ENCODE assay signal across 24 cellular contexts in the genomic region with DNA sequence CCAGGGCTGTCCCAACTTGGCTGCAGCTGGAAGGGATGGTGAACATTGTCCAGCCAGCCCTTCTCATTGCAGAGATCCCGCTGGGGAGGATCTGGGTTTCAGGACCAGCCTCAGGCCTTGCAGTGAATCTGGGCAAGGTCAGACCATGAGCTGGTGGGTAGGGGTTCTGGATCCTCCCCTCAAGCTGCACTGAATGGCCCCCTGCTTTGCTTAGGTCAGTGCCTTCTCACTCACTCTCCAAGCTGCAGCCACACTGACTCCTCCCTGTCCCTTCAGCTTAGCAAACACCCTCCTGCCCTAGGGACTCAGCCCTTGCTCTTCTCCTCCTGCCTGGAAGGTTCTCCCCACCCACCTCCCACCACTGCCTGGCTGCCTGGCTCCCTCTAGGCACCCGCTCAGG.
DNase-seq lines count a peak whose midpoint lies in the region; ATAC-seq and TF ChIP-seq lines count a peak whose summit lies in the region.
"Had no signal": no experiment of that assay in that cellular context is flagged by ENCODE, and none has a peak within 500 bp of the region (broad histone marks: within the 10 kb centered on the region; RNA-seq: fewer than 3 reads in every experiment).

No MANE protein-coding gene starts in this region.

- TF ChIP-seq POLR2A in testis (IDR thresholded peaks at IDR 0.05): no peak
- TF ChIP-seq POLR2A in right lobe of liver (IDR thresholded peaks at IDR 0.05): no peak

- H3K9ac ChIP-seq in mesendoderm (ENCODE audit: low read length): no peak overlapping the region
- H3K9ac ChIP-seq: SK-N-SH had no signal

- H3K9me3 ChIP-seq in HEK293 (ENCODE audit: control insufficient read depth, insufficient read depth, low read depth, low read length) (no peaks in the 10 kb centered on the region), testis (no peaks in the 10 kb centered on the region), right lobe of liver (no peaks in the 10 kb centered on the region)
- H3K9me3 ChIP-seq: BE2C, SK-N-SH had no signal

- CTCF ChIA-PET in HEK293 (lab: Yijun Ruan, JAX): no interaction called here

- H3K56ac ChIP-seq in mesendoderm (ENCODE audit: low read length): peak overlapping the region; percentile 6

- H3K4ac ChIP-seq in mesendoderm (ENCODE audit: low read depth, low read length): no peak overlapping the region

- H3K79me2 ChIP-seq in mesendoderm (ENCODE audit: control insufficient read depth, insufficient read depth, low read length): no peaks in the 10 kb centered on the region

- H2AK5ac ChIP-seq in mesendoderm (ENCODE audit: low read length): no peak overlapping the region

- no CpG with 5 or more reads among the region's 2 CpGs for WGBS in mesendoderm (ENCODE audit: extremely low coverage, insufficient coverage, low lambda C conversion rate)
- 72 to 81% methylated on average over 2 of the region's 2 CpGs for WGBS in testis, 2 donors
- WGBS in right lobe of liver (ENCODE audit: insufficient coverage, low coverage, low lambda C conversion rate, missing lambda C conversion rate): 56% methylated on average over 1 of the region's 2 CpGs

- peaks cover 2% of the 10 kb centered on the region for H3K4me1 Mint-ChIP-seq in activated CD4-positive, alpha-beta T cell treated with anti-CD3 and anti-CD28 coated beads, Interleukin-2, amount 10 ng/mL, durations not matched to agents 24 days and 14 days
- H3K4me1 Mint-ChIP-seq: CD14-positive monocyte had no signal

- DNase-seq in epithelial cell of prostate (ENCODE audit: low read depth, low spot score) (no peak), mesendoderm (no peak), testis (peak; percentile 20), right lobe of liver (no peak)
- DNase-seq in activated CD4-positive, alpha-beta T cell treated with anti-CD3 and anti-CD28 coated beads, Interleukin-2, amount 10 ng/mL, durations not matched to agents 24 days and 14 days: no peak
- DNase-seq: BE2C; Calu3; CD8-positive, alpha-beta memory T cell; DMS79 treated with DMSO at 0.1 percent for 48 hours; Karpas-422; NCI-H1092; NCI-H1436; NCI-H187; NCI-H524; NCI-H82; NK-92 treated with Interleukin-12 subunit alpha and Interleukin-12 subunit beta, amount 100 ng/mL, for 24 hours; PC-3; SK-N-SH; SW 1271 had no signal

- no peaks in the 10 kb centered on the region for H3K4me1 ChIP-seq in HEK293 (ENCODE audit: control insufficient read depth, insufficient read depth, low read length)
- peaks cover 12% of the 10 kb centered on the region for H3K4me1 ChIP-seq in mesendoderm (ENCODE audit: control insufficient read depth, low read depth, low read length)
- H3K4me1 ChIP-seq in testis: peaks cover 46% of the 10 kb centered on the region
- no peaks in the 10 kb centered on the region for H3K4me1 ChIP-seq in right lobe of liver
- H3K4me1 ChIP-seq: BE2C had no signal

- no peak overlapping the region for H2BK5ac ChIP-seq in mesendoderm (ENCODE audit: low read length)

- no peak overlapping the region for H3K27ac Mint-ChIP-seq in activated CD4-positive, alpha-beta T cell treated with anti-CD3 and anti-CD28 coated beads, Interleukin-2, amount 10 ng/mL, durations not matched to agents 24 days and 14 days
- H3K27ac Mint-ChIP-seq: CD14-positive monocyte; CD8-positive, alpha-beta memory T cell had no signal

- H2BK120ac ChIP-seq in mesendoderm (ENCODE audit: low read depth, low read length): no peak overlapping the region

- H3K36me3 Mint-ChIP-seq in activated CD4-positive, alpha-beta T cell treated with anti-CD3 and anti-CD28 coated beads, Interleukin-2, amount 10 ng/mL, durations not matched to agents 24 days and 14 days (ENCODE audit: low read depth): no peaks in the 10 kb centered on the region
- H3K36me3 Mint-ChIP-seq: CD14-positive monocyte; CD8-positive, alpha-beta memory T cell had no signal

- H3K4me3 ChIP-seq in HEK293 (ENCODE audit: low read depth, low read length) (no peak overlapping the region), mesendoderm (ENCODE audit: low read length) (no peak overlapping the region), testis (no peak overlapping the region), right lobe of liver (no peak overlapping the region)

- H3K27ac ChIP-seq in HEK293 (ENCODE audit: extremely low read depth, low read depth, low read length): no peak overlapping the region
- peak overlapping the region; percentile 60 for H3K27ac ChIP-seq in epithelial cell of prostate
- H3K27ac ChIP-seq in mesendoderm (ENCODE audit: low read depth, low read length): no peak overlapping the region
- peak overlapping the region in 1 of 2 donors; percentile 4 for H3K27ac ChIP-seq in testis
- no peak overlapping the region for H3K27ac ChIP-seq in right lobe of liver
- H3K27ac ChIP-seq: HL-60 had no signal

- H3K36me3 ChIP-seq in HEK293 (ENCODE audit: control insufficient read depth in 2 of 2, insufficient read depth in 1 of 2, low read length in 2 of 2) (no peaks in the 10 kb centered on the region), mesendoderm (ENCODE audit: control insufficient read depth, insufficient read depth, low read length) (no peaks in the 10 kb centered on the region), testis (ENCODE audit: low read depth, missing control alignments) (no peaks in the 10 kb centered on the region), right lobe of liver (no peaks in the 10 kb centered on the region)
- H3K36me3 ChIP-seq: BE2C had no signal

- ATAC-seq in GM21576 (IDR thresholded peaks at IDR 0.05; ENCODE audit: unreplicated experiment) (no peak), HG03565 (IDR thresholded peaks at IDR 0.05; ENCODE audit: unreplicated experiment) (no peak), right lobe of liver (no peak)
- ATAC-seq: PC-3 had no signal

- intact Hi-C loops in testis (cut with DNase I; ENCODE audit: low total_unique reads): no loop called here
- intact Hi-C loops in activated CD4-positive, alpha-beta T cell treated with anti-CD3 and anti-CD28 coated beads, Interleukin-2, amount 10 ng/mL, durations not matched to agents 24 days and 14 days (cut with micrococcal nuclease): no loop called here
- intact Hi-C loops in right lobe of liver (cut with DNase I): no loop called here

- H4K8ac ChIP-seq in mesendoderm (ENCODE audit: low read depth, low read length): no peak overlapping the region

- no peak overlapping the region for H3K4me3 Mint-ChIP-seq in activated CD4-positive, alpha-beta T cell treated with anti-CD3 and anti-CD28 coated beads, Interleukin-2, amount 10 ng/mL, durations not matched to agents 24 days and 14 days
- H3K4me3 Mint-ChIP-seq: CD14-positive monocyte; CD8-positive, alpha-beta memory T cell had no signal

- H4K5ac ChIP-seq in mesendoderm (ENCODE audit: low read length): no peak overlapping the region

- no peak overlapping the region for H3K23ac ChIP-seq in mesendoderm (ENCODE audit: low read length)

- no peaks in the 10 kb centered on the region for H3K79me1 ChIP-seq in mesendoderm (ENCODE audit: low read length)

- H3K27me3 ChIP-seq in mesendoderm (ENCODE audit: insufficient read depth, low read length, poor library complexity) (no peaks in the 10 kb centered on the region), testis (no peaks in the 10 kb centered on the region), right lobe of liver (no peaks in the 10 kb centered on the region)
- H3K27me3 ChIP-seq: BE2C had no signal

- H2BK15ac ChIP-seq in mesendoderm (replicated peaks; ENCODE audit: low read depth): no peak overlapping the region

- no peak overlapping the region for H3K18ac ChIP-seq in mesendoderm (ENCODE audit: low read length)

- TF ChIP-seq CTCF in HEK293 (tag by site-specific recombination; IDR thresholded peaks at IDR 0.05) (no peak), testis (IDR thresholded peaks at IDR 0.05) (no peak), right lobe of liver (IDR thresholded peaks at IDR 0.05) (no peak)

- peaks cover 25% of the 10 kb centered on the region for H3K27me3 Mint-ChIP-seq in activated CD4-positive, alpha-beta T cell treated with anti-CD3 and anti-CD28 coated beads, Interleukin-2, amount 10 ng/mL, durations not matched to agents 24 days and 14 days

- POLR2A ChIA-PET in HEK293 (lab: Yijun Ruan, JAX): no interaction called here

- no peak overlapping the region for H3K4me2 ChIP-seq in mesendoderm (ENCODE audit: low read length)
- H3K4me2 ChIP-seq: SK-N-SH had no signal

- no peaks in the 10 kb centered on the region for H3K9me3 Mint-ChIP-seq in activated CD4-positive, alpha-beta T cell treated with anti-CD3 and anti-CD28 coated beads, Interleukin-2, amount 10 ng/mL, durations not matched to agents 24 days and 14 days
- H3K9me3 Mint-ChIP-seq: CD8-positive, alpha-beta memory T cell had no signal

TF ChIP-seq in HEK293, 187 proteins besides CTCF, POLR2A, EP300 and RAD21 (continues in another document):
- TF ChIP-seq ZNF658 (tag by site-specific recombination; IDR thresholded peaks at IDR 0.05) (no peak), ZFHX2 (tag by site-specific recombination; conservative IDR thresholded peaks at IDR 0.05) (peak; percentile 25; the same call in 1 of the 2 replicates)
- TF ChIP-seq, protein P1, sequence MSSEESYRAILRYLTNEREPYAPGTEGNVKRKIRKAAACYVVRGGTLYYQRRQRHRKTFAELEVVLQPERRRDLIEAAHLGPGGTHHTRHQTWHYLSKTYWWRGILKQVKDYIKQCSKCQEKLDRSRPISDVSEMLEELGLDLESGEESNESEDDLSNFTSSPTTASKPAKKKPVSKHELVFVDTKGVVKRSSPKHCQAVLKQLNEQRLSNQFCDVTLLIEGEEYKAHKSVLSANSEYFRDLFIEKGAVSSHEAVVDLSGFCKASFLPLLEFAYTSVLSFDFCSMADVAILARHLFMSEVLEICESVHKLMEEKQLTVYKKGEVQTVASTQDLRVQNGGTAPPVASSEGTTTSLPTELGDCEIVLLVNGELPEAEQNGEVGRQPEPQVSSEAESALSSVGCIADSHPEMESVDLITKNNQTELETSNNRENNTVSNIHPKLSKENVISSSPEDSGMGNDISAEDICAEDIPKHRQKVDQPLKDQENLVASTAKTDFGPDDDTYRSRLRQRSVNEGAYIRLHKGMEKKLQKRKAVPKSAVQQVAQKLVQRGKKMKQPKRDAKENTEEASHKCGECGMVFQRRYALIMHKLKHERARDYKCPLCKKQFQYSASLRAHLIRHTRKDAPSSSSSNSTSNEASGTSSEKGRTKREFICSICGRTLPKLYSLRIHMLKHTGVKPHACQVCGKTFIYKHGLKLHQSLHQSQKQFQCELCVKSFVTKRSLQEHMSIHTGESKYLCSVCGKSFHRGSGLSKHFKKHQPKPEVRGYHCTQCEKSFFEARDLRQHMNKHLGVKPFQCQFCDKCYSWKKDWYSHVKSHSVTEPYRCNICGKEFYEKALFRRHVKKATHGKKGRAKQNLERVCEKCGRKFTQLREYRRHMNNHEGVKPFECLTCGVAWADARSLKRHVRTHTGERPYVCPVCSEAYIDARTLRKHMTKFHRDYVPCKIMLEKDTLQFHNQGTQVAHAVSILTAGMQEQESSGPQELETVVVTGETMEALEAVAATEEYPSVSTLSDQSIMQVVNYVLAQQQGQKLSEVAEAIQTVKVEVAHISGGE (tag by site-specific recombination; conservative IDR thresholded peaks at IDR 0.05; ENCODE audit: low read depth): no peak
